In genomic region chr1:24555591-24556413, GRCh38 we compare ENCODE assay signal across 8 cellular contexts. TPM values are rescaled to one million over a fixed set of nuclear protein-coding genes. Genes with fewer than 3 reads are reported as not detected.
DNase-seq lines count a peak whose midpoint lies in the region; ATAC-seq and TF ChIP-seq lines count a peak whose summit lies in the region.

A gene with protein sequence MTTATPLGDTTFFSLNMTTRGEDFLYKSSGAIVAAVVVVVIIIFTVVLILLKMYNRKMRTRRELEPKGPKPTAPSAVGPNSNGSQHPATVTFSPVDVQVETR (plus strand): TSS chr1:24556087. CDS start chr1:24595431, 39,344 bp downstream.

- peaks cover 24% of the 10 kb centered on the region for H3K27me3 Mint-ChIP-seq in chondrocyte (ENCODE audit: low read depth)
- H3K27me3 Mint-ChIP-seq in mesothelial cell of epicardium (ENCODE audit: low read depth) = peaks cover 16% of the 10 kb centered on the region

- no peak within 1 kb of the TSS for H3K27ac Mint-ChIP-seq in chondrocyte (ENCODE audit: unreplicated experiment)
- H3K27ac Mint-ChIP-seq in mesothelial cell of epicardium = peak within 1 kb of the TSS; percentile 37

- H3K27ac ChIP-seq in urinary bladder (ENCODE audit: low read depth) = no peak within 1 kb of the TSS

- no peaks in the 10 kb centered on the region for H3K36me3 Mint-ChIP-seq in chondrocyte (ENCODE audit: low read depth)
- H3K36me3 Mint-ChIP-seq in mesothelial cell of epicardium = no peaks in the 10 kb centered on the region

- 5% methylated on average over 61 of the region's 61 CpGs for WGBS in urinary bladder

- TF ChIP-seq CTCF in GM13977 (IDR thresholded peaks at IDR 0.05; ENCODE audit: extremely low read depth, insufficient read depth, missing control alignments) (no peak), chondrocyte (IDR thresholded peaks at IDR 0.05) (peak; percentile 16), mesothelial cell of epicardium (IDR thresholded peaks at IDR 0.05; ENCODE audit: unreplicated experiment) (no peak)

- peaks cover 11% of the 10 kb centered on the region for H3K4me1 Mint-ChIP-seq in chondrocyte (ENCODE audit: low read depth)
- peaks cover 27% of the 10 kb centered on the region for H3K4me1 Mint-ChIP-seq in mesothelial cell of epicardium

- no peak within 1 kb of the TSS for H3K4me3 Mint-ChIP-seq in chondrocyte (ENCODE audit: unreplicated experiment)
- H3K4me3 Mint-ChIP-seq in mesothelial cell of epicardium = peak within 1 kb of the TSS; percentile 54

- H3K4me3 ChIP-seq in urinary bladder (ENCODE audit: low read depth, low read length) = peak within 1 kb of the TSS; percentile 40

- H3K9me3 Mint-ChIP-seq in chondrocyte (ENCODE audit: low read depth) (no peaks in the 10 kb centered on the region), mesothelial cell of epicardium (no peaks in the 10 kb centered on the region)

- peak; percentile 36 for DNase-seq in GM13977 (ENCODE audit: low spot score)
- peak in 4 of 5 experiments; percentile 8 to 51 (median 35) for DNase-seq in T-helper 2 cell
- peak; percentile 66 for DNase-seq in chondrocyte (ENCODE audit: low spot score)
- DNase-seq in mesothelial cell of epicardium (ENCODE audit: low spot score in 2 of 2, unreplicated experiment in 2 of 2) = peak in 1 of 2 experiments; percentile 51

- ATAC-seq in HG02840 (IDR thresholded peaks at IDR 0.05; ENCODE audit: low FRiP score, unreplicated experiment) (no peak), GM18873 (IDR thresholded peaks at IDR 0.05; ENCODE audit: low FRiP score, unreplicated experiment) (no peak), HG02852 (IDR thresholded peaks at IDR 0.05; ENCODE audit: unreplicated experiment) (no peak)

- H3K36me3 ChIP-seq in urinary bladder (ENCODE audit: insufficient read depth) = no peaks in the 10 kb centered on the region

- in situ Hi-C loops in GM13977 (cut with MboI; ENCODE audit: low pct_unique_long_range_greater_than_20kb, low sequenced_read_pairs, unreplicated experiment) = no loop called here

- H3K4me1 ChIP-seq in urinary bladder (ENCODE audit: insufficient read depth) = no peaks in the 10 kb centered on the region

RNA-seq across cellular contexts. Expression of the gene that starts here (rescaled TPM):
- not detected in 3 replicates for total RNA-seq in chondrocyte
- 0.31 to 0.51 TPM (median 0.38 TPM) in 3 replicates for total RNA-seq in mesothelial cell of epicardium
- 0.16 TPM for total RNA-seq in urinary bladder
- polyA plus RNA-seq in urinary bladder = 0.20 TPM

Comparison
In these comparisons a context has a peak if more than half of its experiments do, and no peak if none do; other contexts are left out.
1. Peak in DNase-seq in chondrocyte; RNA of the gene not detected or under 1 TPM.